ENCODE assay signal across 16 cellular contexts in the genomic region with DNA sequence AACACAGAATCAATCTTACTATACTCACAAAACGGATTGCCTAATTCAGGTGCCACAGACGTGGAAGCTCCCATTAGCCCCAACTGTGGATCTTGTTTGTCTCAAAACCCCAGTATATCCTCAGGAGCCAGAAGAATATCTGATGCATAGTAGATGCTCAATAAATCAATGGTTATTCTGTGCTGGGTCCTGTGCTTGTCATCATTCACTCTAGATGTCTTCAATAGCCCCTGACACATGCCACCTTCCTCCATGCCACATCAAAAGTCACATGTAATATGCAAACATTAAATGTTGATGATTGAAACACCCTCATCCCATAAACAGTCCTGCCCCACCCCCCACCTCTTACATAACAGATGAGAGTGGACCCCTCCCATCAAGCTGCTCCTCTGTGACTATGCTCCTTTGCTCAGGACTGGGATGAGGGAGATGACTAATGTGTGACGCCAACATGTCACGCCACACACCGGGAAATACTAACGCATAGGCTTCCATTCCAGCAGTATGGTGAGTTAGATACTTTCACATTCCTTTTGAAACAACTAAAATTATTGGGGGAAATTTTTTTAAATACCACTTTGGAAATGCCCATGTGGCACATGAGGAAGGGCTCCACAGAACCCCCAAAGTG.
DNase-seq lines count a peak whose midpoint lies in the region; TF ChIP-seq lines count a peak whose summit lies in the region.
"Had no signal": no experiment of that assay in that cellular context is flagged by ENCODE, and none has a peak within 500 bp of the region (broad histone marks: within the 10 kb centered on the region; RNA-seq: fewer than 3 reads in every experiment).

No MANE protein-coding gene starts in this region.

- peaks cover 4% of the 10 kb centered on the region for H3K4me1 Mint-ChIP-seq in type B pancreatic cell (ENCODE audit: unreplicated experiment)
- H3K4me1 Mint-ChIP-seq: CD8-positive, alpha-beta memory T cell had no signal

- H3K36me3 ChIP-seq in MG63 (no peaks in the 10 kb centered on the region), esophagus muscularis mucosa (no peaks in the 10 kb centered on the region)
- H3K36me3 ChIP-seq: BLaER1 had no signal

- H3K27me3 ChIP-seq in MG63 (peaks cover 23% of the 10 kb centered on the region), esophagus muscularis mucosa (peaks cover 0 to 75% (median 0%) of the 10 kb centered on the region in 4 donors)
- H3K27me3 ChIP-seq: BLaER1 had no signal

- no peak overlapping the region for H3K27ac Mint-ChIP-seq in type B pancreatic cell
- H3K27ac Mint-ChIP-seq: CD8-positive, alpha-beta memory T cell; H9 had no signal

- H3K9me3 Mint-ChIP-seq in type B pancreatic cell = peaks cover 6% of the 10 kb centered on the region

- peaks cover 54% of the 10 kb centered on the region for H3K27me3 Mint-ChIP-seq in type B pancreatic cell

- no peak overlapping the region for H3K27ac ChIP-seq in esophagus muscularis mucosa (replicated peaks in 1 of 4)
- H3K27ac ChIP-seq: BLaER1, HL-60 had no signal

- H3K4me3 Mint-ChIP-seq in type B pancreatic cell = no peak overlapping the region
- H3K4me3 Mint-ChIP-seq: CD8-positive, alpha-beta memory T cell; H9 had no signal

- in situ Hi-C loops in GM13976 (cut with MboI; ENCODE audit: low sequenced_read_pairs, unreplicated experiment) = no loop called here

- WGBS in esophagus muscularis mucosa = 77% methylated on average over 6 of the region's 6 CpGs

- DNase-seq in GM13976 (ENCODE audit: low spot score) (peak; percentile 1), MG63 (peak; percentile 21), esophagus muscularis mucosa (ENCODE audit: extremely low spot score) (peak; percentile 75), type B pancreatic cell (ENCODE audit: extremely low spot score, unreplicated experiment) (no peak), GM19238 (ENCODE audit: insufficient read length, low spot score) (no peak)
- DNase-seq in effector CD8-positive, alpha-beta T cell (lab: John Stamatoyannopoulos, UW) = no peak
- DNase-seq: AML-193; Caco-2; CD8-positive, alpha-beta memory T cell; DND-41; GF-D8; GOT3; H9; KBM-7 had no signal

- no peaks in the 10 kb centered on the region for H3K36me3 Mint-ChIP-seq in type B pancreatic cell
- H3K36me3 Mint-ChIP-seq: CD8-positive, alpha-beta memory T cell had no signal

- no peaks in the 10 kb centered on the region for H3K9me3 ChIP-seq in MG63
- H3K9me3 ChIP-seq in esophagus muscularis mucosa = peaks cover 0 to 17% (median 0%) of the 10 kb centered on the region in 4 donors

- H3K4me3 ChIP-seq in MG63 = no peak overlapping the region
- H3K4me3 ChIP-seq in esophagus muscularis mucosa = no peak overlapping the region
- H3K4me3 ChIP-seq: BLaER1 had no signal

- TF ChIP-seq EP300 in esophagus muscularis mucosa (IDR thresholded peaks at IDR 0.05) = no peak

- TF ChIP-seq POLR2A in esophagus muscularis mucosa (IDR thresholded peaks at IDR 0.05; ENCODE audit: low read depth) = no peak

- H3K4me1 ChIP-seq in esophagus muscularis mucosa = no peaks in the 10 kb centered on the region
- H3K4me1 ChIP-seq: Caco-2 had no signal

- no peak for TF ChIP-seq CTCF in GM13976 (IDR thresholded peaks at IDR 0.05; ENCODE audit: borderline replicate concordance, control extremely low read depth, extremely low read depth, insufficient read depth, missing control alignments)
- TF ChIP-seq CTCF in esophagus muscularis mucosa (IDR thresholded peaks at IDR 0.05) = no peak
- no peak for TF ChIP-seq CTCF in type B pancreatic cell (conservative IDR thresholded peaks at IDR 0.05)

- intact Hi-C loops in esophagus muscularis mucosa (cut with DNase I) = no loop called here

Comparison
In these comparisons a context has a peak if more than half of its experiments do, and no peak if none do; other contexts are left out.
1. DNase-seq: peak in GM13976 (single experiment), MG63 (single experiment) and esophagus muscularis mucosa (single experiment); none in type B pancreatic cell (single experiment), GM19238 (single experiment) and effector CD8-positive, alpha-beta T cell (single experiment).